In genomic region chr4:90825849-90826248, GRCh38 we compare ENCODE assay signal across 26 cellular contexts.
A peak's percentile ranks its signal among the peaks of the same experiment; 100 is the strongest.
DNase-seq lines count a peak whose midpoint lies in the region; ATAC-seq and TF ChIP-seq lines count a peak whose summit lies in the region.
"Had no signal": no experiment of that assay in that cellular context is flagged by ENCODE, and none has a peak within 500 bp of the region (broad histone marks: within the 10 kb centered on the region; RNA-seq: fewer than 3 reads in every experiment).

No MANE protein-coding gene starts in this region.

- H3K9ac ChIP-seq in colonic mucosa (ENCODE audit: low read depth in 2 of 2, low read length in 2 of 2) (no peak overlapping the region), neural progenitor cell (no peak overlapping the region)
- H3K9ac ChIP-seq: BLaER1 had no signal

- no peaks in the 10 kb centered on the region for H3F3A ChIP-seq in neural progenitor cell (ENCODE audit: low read depth)

- no peaks in the 10 kb centered on the region for H3K79me2 ChIP-seq in neural progenitor cell (ENCODE audit: low read depth)
- H3K79me2 ChIP-seq in osteoblast (ENCODE audit: insufficient read depth, low read length) = no peaks in the 10 kb centered on the region

- H3K9me3 ChIP-seq in colonic mucosa = no peaks in the 10 kb centered on the region
- H3K9me3 ChIP-seq in mucosa of descending colon = no peaks in the 10 kb centered on the region
- no peaks in the 10 kb centered on the region for H3K9me3 ChIP-seq in neural progenitor cell (ENCODE audit: low read depth)
- H3K9me3 ChIP-seq in osteoblast (ENCODE audit: low read depth, low read length) = no peaks in the 10 kb centered on the region
- H3K9me3 ChIP-seq in right atrium auricular region = no peaks in the 10 kb centered on the region
- H3K9me3 ChIP-seq: BE2C, BLaER1 had no signal

- H4K20me1 ChIP-seq in neural progenitor cell (ENCODE audit: low read depth) (no peaks in the 10 kb centered on the region), osteoblast (ENCODE audit: insufficient read depth, low read length) (no peaks in the 10 kb centered on the region)
- H4K20me1 ChIP-seq: BLaER1 had no signal

- H3K27ac ChIP-seq in colonic mucosa (no peak overlapping the region), neural progenitor cell (no peak overlapping the region), osteoblast (ENCODE audit: low read depth, low read length) (no peak overlapping the region), right atrium auricular region (no peak overlapping the region)
- H3K27ac ChIP-seq: BLaER1 had no signal

- H3K36me3 Mint-ChIP-seq in neural progenitor cell = no peaks in the 10 kb centered on the region
- H3K36me3 Mint-ChIP-seq: CD14-positive monocyte; CD4-positive, alpha-beta memory T cell; CD4-positive, CD25-positive, alpha-beta regulatory T cell; CD8-positive, alpha-beta memory T cell had no signal

- H3K4me3 Mint-ChIP-seq in neural progenitor cell = no peak overlapping the region
- H3K4me3 Mint-ChIP-seq: CD14-positive monocyte; CD4-positive, alpha-beta memory T cell; CD4-positive, CD25-positive, alpha-beta regulatory T cell; CD8-positive, alpha-beta memory T cell had no signal

- no peak overlapping the region for H3K4me3 ChIP-seq in colonic mucosa
- no peak overlapping the region for H3K4me3 ChIP-seq in mucosa of descending colon
- no peak overlapping the region for H3K4me3 ChIP-seq in neural progenitor cell
- no peak overlapping the region for H3K4me3 ChIP-seq in osteoblast (ENCODE audit: insufficient read depth, low read length)
- no peak overlapping the region for H3K4me3 ChIP-seq in right atrium auricular region
- H3K4me3 ChIP-seq: BLaER1, GM12878 had no signal

- H3K4me1 ChIP-seq in colonic mucosa = no peaks in the 10 kb centered on the region
- H3K4me1 ChIP-seq in mucosa of descending colon (ENCODE audit: low read depth) = no peaks in the 10 kb centered on the region
- no peaks in the 10 kb centered on the region for H3K4me1 ChIP-seq in neural progenitor cell
- H3K4me1 ChIP-seq in osteoblast (ENCODE audit: insufficient read depth, low read length) = no peaks in the 10 kb centered on the region
- H3K4me1 ChIP-seq in right atrium auricular region = no peaks in the 10 kb centered on the region
- H3K4me1 ChIP-seq: BLaER1 had no signal

- H3K4me1 Mint-ChIP-seq in neural progenitor cell = no peaks in the 10 kb centered on the region
- H3K4me1 Mint-ChIP-seq: CD14-positive monocyte; CD4-positive, alpha-beta memory T cell; CD8-positive, alpha-beta memory T cell had no signal

- H2AFZ ChIP-seq in neural progenitor cell (replicated peaks) (peak overlapping the region; percentile 26), osteoblast (ENCODE audit: low read length) (no peak overlapping the region)

- no peaks in the 10 kb centered on the region for H3K27me3 ChIP-seq in colonic mucosa
- no peaks in the 10 kb centered on the region for H3K27me3 ChIP-seq in neural progenitor cell
- H3K27me3 ChIP-seq in osteoblast (ENCODE audit: insufficient read depth, low read length) = no peaks in the 10 kb centered on the region
- no peaks in the 10 kb centered on the region for H3K27me3 ChIP-seq in right atrium auricular region
- H3K27me3 ChIP-seq: BE2C, BLaER1 had no signal

- peaks cover 2% of the 10 kb centered on the region for H3K27me3 Mint-ChIP-seq in neural progenitor cell (ENCODE audit: insufficient read depth, low read depth)
- H3K27me3 Mint-ChIP-seq: CD4-positive, alpha-beta memory T cell; CD4-positive, CD25-positive, alpha-beta regulatory T cell; CD8-positive, alpha-beta memory T cell had no signal

- no peak for TF ChIP-seq CTCF in colonic mucosa (IDR thresholded peaks at IDR 0.05)
- TF ChIP-seq CTCF in mucosa of descending colon (IDR thresholded peaks at IDR 0.05) = no peak
- TF ChIP-seq CTCF in neural progenitor cell (IDR thresholded peaks at IDR 0.05) = no peak
- TF ChIP-seq CTCF in osteoblast (IDR thresholded peaks at IDR 0.05; ENCODE audit: extremely low read depth, low read depth, low read length) = no peak
- no peak for TF ChIP-seq CTCF in right atrium auricular region (IDR thresholded peaks at IDR 0.05)

- ATAC-seq in mucosa of descending colon = peak; percentile 95
- ATAC-seq in GM19023 (IDR thresholded peaks at IDR 0.05; ENCODE audit: unreplicated experiment) = no peak
- ATAC-seq: GM12878 had no signal

- peak; percentile 3 for DNase-seq in LoVo (ENCODE audit: low spot score)
- peak; percentile 21 for DNase-seq in colonic mucosa
- DNase-seq in mucosa of descending colon = peak in 2 of 3 donors; percentile 9 to 28
- no peak for DNase-seq in neural progenitor cell (ENCODE audit: low spot score)
- no peak for DNase-seq in NCI-H748 treated with DMSO at 0.1 percent for 48 hours (lab: John Stamatoyannopoulos, UW)
- no peak for DNase-seq in osteoblast (ENCODE audit: insufficient read length, low spot score, missing footprints)
- no peak for DNase-seq in right atrium auricular region (ENCODE audit: low spot score)
- DNase-seq: 8988T; ACHN; BE2C; C1 segment of cervical spinal cord; CD4-positive, alpha-beta memory T cell; CD4-positive, CD25-positive, alpha-beta regulatory T cell; CD8-positive, alpha-beta memory T cell; COR-L47; DMS 273 treated with DMSO at 0.1 percent for 48 hours; DMS153; DMS53; DMS79; DND-41; EL; GDM1 had no signal

- H3K36me3 ChIP-seq in colonic mucosa (no peaks in the 10 kb centered on the region), mucosa of descending colon (ENCODE audit: low read depth) (no peaks in the 10 kb centered on the region), neural progenitor cell (no peaks in the 10 kb centered on the region), osteoblast (ENCODE audit: insufficient read depth, low read length) (no peaks in the 10 kb centered on the region), right atrium auricular region (no peaks in the 10 kb centered on the region)
- H3K36me3 ChIP-seq: BE2C, BLaER1 had no signal

- no peak overlapping the region for H3K4me2 ChIP-seq in neural progenitor cell
- no peak overlapping the region for H3K4me2 ChIP-seq in osteoblast (ENCODE audit: insufficient read depth, low read length)
- H3K4me2 ChIP-seq: BLaER1 had no signal

- intact Hi-C loops in colonic mucosa (cut with DNase I) = no loop called here
- intact Hi-C loops in mucosa of descending colon (cut with DNase I, micrococcal nuclease) = no loop called here

- no peaks in the 10 kb centered on the region for H3K9me3 Mint-ChIP-seq in neural progenitor cell

- H3K27ac Mint-ChIP-seq in neural progenitor cell = no peak overlapping the region
- H3K27ac Mint-ChIP-seq: CD14-positive monocyte; CD4-positive, alpha-beta memory T cell; CD4-positive, CD25-positive, alpha-beta regulatory T cell; CD8-positive, alpha-beta memory T cell had no signal

Comparison
In these comparisons a context has a peak if more than half of its experiments do, and no peak if none do; other contexts are left out.
1. DNase-seq: peak in LoVo (single experiment), colonic mucosa (single experiment) and mucosa of descending colon (2 of 3); none in neural progenitor cell (single experiment), NCI-H748 treated with DMSO at 0.1 percent for 48 hours (single experiment), osteoblast (single experiment) and right atrium auricular region (single experiment).